Comparison of ENCODE assay signal across 30 cellular contexts in the genomic region with DNA sequence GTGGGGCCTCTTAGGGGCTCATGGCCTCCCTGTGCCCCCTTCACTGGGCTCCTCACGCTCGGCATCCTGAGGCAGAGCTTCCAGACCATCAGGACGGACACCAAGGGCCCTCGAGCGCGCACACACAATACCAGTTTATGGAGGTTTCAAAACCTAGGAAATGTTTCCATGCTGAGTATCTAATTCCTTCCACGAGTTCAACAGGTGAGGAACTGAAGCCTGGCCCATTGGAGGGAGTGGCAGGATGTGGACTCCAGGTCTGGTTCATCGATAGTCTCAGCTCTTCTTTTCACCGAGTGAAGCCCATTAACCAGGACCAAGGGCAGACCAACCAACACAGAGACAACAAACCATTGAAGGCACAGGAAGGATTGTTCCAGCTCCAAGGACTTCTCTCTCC.
"Had no signal": no experiment of that assay in that cellular context is flagged by ENCODE, and none has a peak within 500 bp of the region (broad histone marks: within the 10 kb centered on the region; RNA-seq: fewer than 3 reads in every experiment).

No MANE protein-coding gene starts in this region.

- H3K27ac ChIP-seq: adrenal gland, body of pancreas, epithelial cell of prostate, esophagus squamous epithelium, gastroesophageal sphincter had no signal

- H3K36me3 ChIP-seq: adrenal gland, esophagus squamous epithelium, gastroesophageal sphincter had no signal

- H3K4me3 Mint-ChIP-seq: activated CD4-positive, alpha-beta memory T cell treated with anti-CD3 and anti-CD28 coated beads for 36 hours; activated CD4-positive, alpha-beta T cell treated with anti-CD3 and anti-CD28 coated beads for 36 hours; activated CD4-positive, alpha-beta T cell treated with anti-CD3 and anti-CD28 coated beads, Interleukin-2, amount 10 ng/mL, durations not matched to agents 24 days and 14 days; activated CD8-positive, alpha-beta memory T cell treated with anti-CD3 and anti-CD28 coated beads, Interleukin-2, amount 10 ng/mL, durations not matched to agents 7 days and 5 days; activated CD8-positive, alpha-beta T cell treated with anti-CD3 and anti-CD28 coated beads, Interleukin-2, amount 10 ng/mL, durations not matched to agents 7 days and 5 days; activated naive CD4-positive, alpha-beta T cell treated with anti-CD3 and anti-CD28 coated beads for 36 hours; activated naive CD4-positive, alpha-beta T cell treated with anti-CD3 and anti-CD28 coated beads, Interleukin-2, amount 50 U/mL, for 24 hours; activated naive CD8-positive, alpha-beta T cell treated with anti-CD3 and anti-CD28 coated beads for 36 hours; activated naive CD8-positive, alpha-beta T cell treated with anti-CD3 and anti-CD28 coated beads, Interleukin-2, amount 50 U/mL, for 24 hours; activated T-helper 1 cell treated with anti-CD3 and anti-CD28 coated beads, Interleukin-12 subunit alpha, Interleukin-12 subunit beta, Interleukin-2, Interleukin-4 antibody, amounts not matched to agents 30 ng/mL and 10 ng/mL and 1 ng/mL, durations not matched to agents 14 hours and 24 hours and 36 hours; effector memory CD8-positive, alpha-beta T cell had no signal

- H3K27me3 Mint-ChIP-seq: activated CD4-positive, alpha-beta memory T cell treated with anti-CD3 and anti-CD28 coated beads for 36 hours; activated CD4-positive, alpha-beta T cell treated with anti-CD3 and anti-CD28 coated beads, Interleukin-2, amount 10 ng/mL, durations not matched to agents 24 days and 14 days had no signal

- H3K4me3 ChIP-seq: adrenal gland, body of pancreas, esophagus squamous epithelium, gastroesophageal sphincter had no signal

- H3K9me3 ChIP-seq: adrenal gland, body of pancreas, esophagus squamous epithelium, gastroesophageal sphincter had no signal

- H3K4me1 Mint-ChIP-seq: activated CD4-positive, alpha-beta T cell treated with anti-CD3 and anti-CD28 coated beads for 36 hours; activated CD4-positive, alpha-beta T cell treated with anti-CD3 and anti-CD28 coated beads, Interleukin-2, amount 10 ng/mL, durations not matched to agents 24 days and 14 days; activated CD8-positive, alpha-beta memory T cell treated with anti-CD3 and anti-CD28 coated beads, Interleukin-2, amount 10 ng/mL, durations not matched to agents 7 days and 5 days; activated naive CD4-positive, alpha-beta T cell treated with anti-CD3 and anti-CD28 coated beads, Interleukin-2, amount 50 U/mL, for 24 hours; activated naive CD8-positive, alpha-beta T cell treated with anti-CD3 and anti-CD28 coated beads for 36 hours; activated naive CD8-positive, alpha-beta T cell treated with anti-CD3 and anti-CD28 coated beads, Interleukin-2, amount 50 U/mL, for 24 hours had no signal

- H3K4me1 ChIP-seq: adrenal gland, esophagus squamous epithelium, gastroesophageal sphincter had no signal

- H3K27me3 ChIP-seq: adrenal gland, body of pancreas had no signal

- ATAC-seq: activated CD4-positive, alpha-beta T cell treated with anti-CD3 and anti-CD28 coated beads for 36 hours; activated CD8-positive, alpha-beta memory T cell treated with anti-CD3 and anti-CD28 coated beads, Interleukin-2, amount 10 ng/mL, durations not matched to agents 7 days and 5 days; activated CD8-positive, alpha-beta T cell treated with anti-CD3 and anti-CD28 coated beads, Interleukin-2, amount 10 ng/mL, durations not matched to agents 7 days and 5 days; activated naive CD8-positive, alpha-beta T cell treated with anti-CD3 and anti-CD28 coated beads, Interleukin-2, amount 50 U/mL, for 24 hours; body of pancreas; effector memory CD8-positive, alpha-beta T cell; gastroesophageal sphincter had no signal

- H3K36me3 Mint-ChIP-seq: activated CD4-positive, alpha-beta memory T cell treated with anti-CD3 and anti-CD28 coated beads for 36 hours; activated CD8-positive, alpha-beta memory T cell treated with anti-CD3 and anti-CD28 coated beads, Interleukin-2, amount 10 ng/mL, durations not matched to agents 7 days and 5 days; activated naive CD4-positive, alpha-beta T cell treated with anti-CD3 and anti-CD28 coated beads, Interleukin-2, amount 50 U/mL, for 24 hours; activated naive CD8-positive, alpha-beta T cell treated with anti-CD3 and anti-CD28 coated beads for 36 hours had no signal

- H3K27ac Mint-ChIP-seq: activated CD4-positive, alpha-beta memory T cell treated with anti-CD3 and anti-CD28 coated beads for 36 hours; activated CD4-positive, alpha-beta T cell treated with anti-CD3 and anti-CD28 coated beads for 36 hours; activated CD4-positive, alpha-beta T cell treated with anti-CD3 and anti-CD28 coated beads, Interleukin-2, amount 10 ng/mL, durations not matched to agents 24 days and 14 days; activated CD8-positive, alpha-beta memory T cell treated with anti-CD3 and anti-CD28 coated beads, Interleukin-2, amount 10 ng/mL, durations not matched to agents 7 days and 5 days; activated CD8-positive, alpha-beta T cell treated with anti-CD3 and anti-CD28 coated beads, Interleukin-2, amount 10 ng/mL, durations not matched to agents 7 days and 5 days; activated naive CD4-positive, alpha-beta T cell treated with anti-CD3 and anti-CD28 coated beads for 36 hours; activated naive CD4-positive, alpha-beta T cell treated with anti-CD3 and anti-CD28 coated beads, Interleukin-2, amount 50 U/mL, for 24 hours; activated naive CD8-positive, alpha-beta T cell treated with anti-CD3 and anti-CD28 coated beads for 36 hours; activated naive CD8-positive, alpha-beta T cell treated with anti-CD3 and anti-CD28 coated beads, Interleukin-2, amount 50 U/mL, for 24 hours; activated T-helper 1 cell treated with anti-CD3 and anti-CD28 coated beads, Interleukin-12 subunit alpha, Interleukin-12 subunit beta, Interleukin-2, Interleukin-4 antibody, amounts not matched to agents 30 ng/mL and 10 ng/mL and 1 ng/mL, durations not matched to agents 14 hours and 24 hours and 36 hours; activated T-helper 2 cell treated with anti-CD3 and anti-CD28 coated beads, Interferon-gamma antibody, Interleukin-2, Interleukin-4, amounts not matched to agents 10 μg/mL and 5 μg/mL and 100 μg/mL, durations not matched to agents 14 hours and 24 hours and 36 hours; effector memory CD8-positive, alpha-beta T cell had no signal

- H3K9me3 Mint-ChIP-seq: activated CD4-positive, alpha-beta memory T cell treated with anti-CD3 and anti-CD28 coated beads for 36 hours; activated CD4-positive, alpha-beta T cell treated with anti-CD3 and anti-CD28 coated beads, Interleukin-2, amount 10 ng/mL, durations not matched to agents 24 days and 14 days; activated naive CD4-positive, alpha-beta T cell treated with anti-CD3 and anti-CD28 coated beads for 36 hours; activated naive CD4-positive, alpha-beta T cell treated with anti-CD3 and anti-CD28 coated beads, Interleukin-2, amount 50 U/mL, for 24 hours; activated naive CD8-positive, alpha-beta T cell treated with anti-CD3 and anti-CD28 coated beads for 36 hours; activated naive CD8-positive, alpha-beta T cell treated with anti-CD3 and anti-CD28 coated beads, Interleukin-2, amount 50 U/mL, for 24 hours; effector memory CD8-positive, alpha-beta T cell had no signal

- DNase-seq: activated CD4-positive, alpha-beta memory T cell treated with anti-CD3 and anti-CD28 coated beads for 36 hours; activated CD4-positive, alpha-beta T cell treated with anti-CD3 and anti-CD28 coated beads for 36 hours; activated CD4-positive, alpha-beta T cell treated with anti-CD3 and anti-CD28 coated beads, Interleukin-2, amount 10 ng/mL, durations not matched to agents 24 days and 14 days; activated CD4-positive, CD25-positive, alpha-beta regulatory T cell; activated CD4-positive, CD25-positive, alpha-beta regulatory T cell treated with anti-CD3 and anti-CD28 coated beads, Interleukin-2, amount 50 U/mL, for 72 hours; activated CD8-positive, alpha-beta memory T cell treated with anti-CD3 and anti-CD28 coated beads, Interleukin-2, amount 10 ng/mL, durations not matched to agents 7 days and 5 days; activated CD8-positive, alpha-beta memory T cell treated with anti-CD3 and anti-CD28 coated beads, Interleukin-2, amount 50 U/mL, for 4 hours; activated CD8-positive, alpha-beta T cell treated with anti-CD3 and anti-CD28 coated beads, Interleukin-2, amount 10 ng/mL, durations not matched to agents 7 days and 5 days; activated naive CD4-positive, alpha-beta T cell treated with anti-CD3 and anti-CD28 coated beads for 36 hours; activated naive CD8-positive, alpha-beta T cell treated with anti-CD3 and anti-CD28 coated beads for 36 hours; activated naive CD8-positive, alpha-beta T cell treated with anti-CD3 and anti-CD28 coated beads, Interleukin-2, amount 50 U/mL, for 24 hours; activated T-cell treated with anti-CD3 and anti-CD28 coated beads, Interleukin-2, amount 50 U/mL, for 1 hour; activated T-cell treated with anti-CD3 and anti-CD28 coated beads, Interleukin-2, amount 50 U/mL, for 48 hours; adrenal gland; amygdala; aorta; body of pancreas; caudate nucleus; cortex of kidney; dermis blood vessel endothelial cell; effector CD4-positive, alpha-beta T cell; effector memory CD8-positive, alpha-beta T cell; esophagus squamous epithelium; foreskin melanocyte; T-helper 2 cell had no signal
